In the genomic region with DNA sequence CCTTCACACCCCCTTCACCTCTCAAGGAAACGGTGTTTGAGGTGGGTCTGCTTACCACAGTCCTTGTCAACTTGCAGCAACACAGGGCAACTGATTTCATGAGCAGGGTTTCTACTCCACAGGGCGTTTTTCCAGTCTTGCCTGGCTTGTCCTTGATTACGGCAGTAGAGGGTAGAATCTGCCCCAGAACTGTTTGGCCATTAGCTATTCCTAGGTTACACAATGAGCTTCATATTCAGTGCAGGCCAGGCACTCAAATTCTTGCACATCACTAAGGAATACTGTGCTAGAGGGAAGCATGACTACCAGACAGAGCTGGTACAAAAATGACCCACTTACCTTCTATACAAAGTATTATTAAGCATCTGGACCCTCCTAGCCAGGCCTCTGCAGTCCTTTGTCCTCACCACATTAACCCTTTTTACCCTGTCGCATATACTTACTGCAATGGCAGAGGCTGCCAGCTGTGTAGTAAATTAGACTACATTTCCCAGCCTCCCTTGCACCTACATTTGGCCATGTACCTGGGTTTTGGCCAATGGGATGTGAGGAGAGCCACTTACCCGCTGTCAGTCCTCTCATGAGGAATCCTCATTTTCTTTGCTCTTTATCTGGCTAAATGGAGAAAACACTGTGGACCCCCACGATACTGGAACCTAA, we compare ENCODE assay signal across 18 cellular contexts.
DNase-seq lines count a peak whose midpoint lies in the region; ATAC-seq and TF ChIP-seq lines count a peak whose summit lies in the region.
"Had no signal": no experiment of that assay in that cellular context is flagged by ENCODE, and none has a peak within 500 bp of the region (broad histone marks: within the 10 kb centered on the region; RNA-seq: fewer than 3 reads in every experiment).

No MANE protein-coding gene starts in this region.

- peak overlapping the region; percentile 46 for H3K4me3 Mint-ChIP-seq in mesothelial cell of epicardium
- H3K4me3 Mint-ChIP-seq: activated CD8-positive, alpha-beta memory T cell treated with anti-CD3 and anti-CD28 coated beads, Interleukin-2, amount 10 ng/mL, durations not matched to agents 7 days and 5 days; immature natural killer cell had no signal

- no peaks in the 10 kb centered on the region for H3K27me3 Mint-ChIP-seq in mesothelial cell of epicardium (ENCODE audit: low read depth)

- H3K9ac ChIP-seq in Karpas-422 (ENCODE audit: low read length), result no peak overlapping the region

- H3K27ac ChIP-seq in Karpas-422 (ENCODE audit: low read length) (no peak overlapping the region), cingulate gyrus (ENCODE audit: low read depth, low read length) (peak overlapping the region; percentile 4)
- H3K27ac ChIP-seq: body of pancreas, ovary, SK-N-MC, VCaP had no signal

- no peaks in the 10 kb centered on the region for H3K27me3 ChIP-seq in Karpas-422 (ENCODE audit: low read length)
- H3K27me3 ChIP-seq: body of pancreas, ovary had no signal

- no peaks in the 10 kb centered on the region for H3K9me3 ChIP-seq in Karpas-422 (ENCODE audit: low read length)
- H3K9me3 ChIP-seq: body of pancreas, ovary had no signal

- peaks cover 4% of the 10 kb centered on the region for H3K9me3 Mint-ChIP-seq in mesothelial cell of epicardium
- H3K9me3 Mint-ChIP-seq: immature natural killer cell had no signal

- no peak for ATAC-seq in GM19328 (IDR thresholded peaks at IDR 0.05; ENCODE audit: unreplicated experiment)
- ATAC-seq in HG02798 (IDR thresholded peaks at IDR 0.05; ENCODE audit: poor library complexity, unreplicated experiment), result no peak
- ATAC-seq: activated CD8-positive, alpha-beta memory T cell treated with anti-CD3 and anti-CD28 coated beads, Interleukin-2, amount 10 ng/mL, durations not matched to agents 7 days and 5 days; body of pancreas had no signal

- H4K20me1 ChIP-seq in Karpas-422 (ENCODE audit: insufficient read depth, low read depth, low read length), result no peaks in the 10 kb centered on the region

- no peaks in the 10 kb centered on the region for H3K4me1 ChIP-seq in Karpas-422 (ENCODE audit: low read length)
- H3K4me1 ChIP-seq: body of pancreas had no signal

- H3K36me3 Mint-ChIP-seq in mesothelial cell of epicardium, result no peaks in the 10 kb centered on the region
- H3K36me3 Mint-ChIP-seq: activated CD8-positive, alpha-beta memory T cell treated with anti-CD3 and anti-CD28 coated beads, Interleukin-2, amount 10 ng/mL, durations not matched to agents 7 days and 5 days; immature natural killer cell had no signal

- no peak overlapping the region for H3K27ac Mint-ChIP-seq in mesothelial cell of epicardium
- H3K27ac Mint-ChIP-seq: activated CD8-positive, alpha-beta memory T cell treated with anti-CD3 and anti-CD28 coated beads, Interleukin-2, amount 10 ng/mL, durations not matched to agents 7 days and 5 days; immature natural killer cell had no signal

- no peaks in the 10 kb centered on the region for H3K9me2 ChIP-seq in Karpas-422 (replicated peaks; ENCODE audit: insufficient read depth, low read length)

- TF ChIP-seq CTCF in GM12865 (IDR thresholded peaks at IDR 0.05; ENCODE audit: insufficient read depth, low read depth, low read length, missing control alignments), result no peak
- no peak for TF ChIP-seq CTCF in mesothelial cell of epicardium (IDR thresholded peaks at IDR 0.05; ENCODE audit: unreplicated experiment)

- H3K4me3 ChIP-seq in GM12865 (ENCODE audit: low read depth, low read length), result no peak overlapping the region
- H3K4me3 ChIP-seq in Karpas-422 (ENCODE audit: low read length), result no peak overlapping the region
- H3K4me3 ChIP-seq: body of pancreas, ovary, SK-N-MC had no signal

- H3K4me1 Mint-ChIP-seq in mesothelial cell of epicardium, result peaks cover 5% of the 10 kb centered on the region
- H3K4me1 Mint-ChIP-seq: activated CD8-positive, alpha-beta memory T cell treated with anti-CD3 and anti-CD28 coated beads, Interleukin-2, amount 10 ng/mL, durations not matched to agents 7 days and 5 days had no signal

- DNase-seq in GM12865 (ENCODE audit: low read depth) (peak; percentile 38), Karpas-422 (peak; percentile 48), mesothelial cell of epicardium (ENCODE audit: low spot score in 2 of 2, unreplicated experiment in 2 of 2) (no peak)
- no peak for DNase-seq in NK-92 treated with Interleukin-12 subunit alpha and Interleukin-12 subunit beta, amount 100 ng/mL, for 24 hours (lab: John Stamatoyannopoulos, UW)
- no peak for DNase-seq in activated effector memory CD4-positive, alpha-beta T cell treated with Interleukin-2 at 50 U/mL for 16 hours
- DNase-seq: activated CD8-positive, alpha-beta memory T cell treated with anti-CD3 and anti-CD28 coated beads, Interleukin-2, amount 10 ng/mL, durations not matched to agents 7 days and 5 days; activated naive CD4-positive, alpha-beta T cell; body of pancreas; Calu3; immature natural killer cell; NCI-H1105; NCI-H2171 treated with DMSO at 0.1 percent for 48 hours; ovary had no signal

- H3K79me2 ChIP-seq in Karpas-422 (ENCODE audit: low read length), result no peaks in the 10 kb centered on the region

- no peak overlapping the region for H3K4me2 ChIP-seq in Karpas-422 (ENCODE audit: low read depth, low read length, poor library complexity, severe bottlenecking)

- H3K36me3 ChIP-seq in Karpas-422 (ENCODE audit: insufficient read depth, low read length), result no peaks in the 10 kb centered on the region
- H3K36me3 ChIP-seq: ovary had no signal

- H2AFZ ChIP-seq in Karpas-422 (ENCODE audit: low read length), result no peak overlapping the region

Comparison
In these comparisons a context has a peak if more than half of its experiments do, and no peak if none do; other contexts are left out.
1. DNase-seq: peak in GM12865 (single experiment) and Karpas-422 (single experiment); none in mesothelial cell of epicardium (0 of 2), NK-92 treated with Interleukin-12 subunit alpha and Interleukin-12 subunit beta, amount 100 ng/mL, for 24 hours (single experiment) and activated effector memory CD4-positive, alpha-beta T cell treated with Interleukin-2 at 50 U/mL for 16 hours (single experiment).